20 cellular contexts compared by ENCODE assay signal in the genomic region with DNA sequence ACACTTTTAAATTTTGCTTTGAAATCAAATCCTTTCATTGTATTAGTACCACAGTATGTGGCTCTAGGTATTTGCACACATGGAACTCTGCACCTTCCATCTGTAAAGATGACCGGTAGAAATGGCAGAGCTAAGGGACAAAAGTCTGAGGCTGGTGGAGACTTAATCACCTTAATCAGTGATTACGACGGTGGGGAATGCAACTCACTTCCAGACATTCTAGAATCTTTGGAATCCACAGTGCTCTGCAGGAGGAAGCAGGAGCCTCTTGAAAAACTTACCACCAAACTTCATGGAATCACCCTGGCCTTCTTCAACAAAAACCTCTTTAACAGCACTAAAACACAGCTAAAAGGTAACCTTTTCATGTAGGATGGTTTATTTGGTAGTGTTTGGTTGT. TPM values are rescaled to one million over a fixed set of nuclear protein-coding genes. Genes with fewer than 3 reads are reported as not detected.
DNase-seq lines count a peak whose midpoint lies in the region; TF ChIP-seq lines count a peak whose summit lies in the region.
"Had no signal": no experiment of that assay in that cellular context is flagged by ENCODE, and none has a peak within 500 bp of the region (broad histone marks: within the 10 kb centered on the region; RNA-seq: fewer than 3 reads in every experiment).

No MANE protein-coding gene starts in this region.

- H3K27me3 ChIP-seq in ascending aorta (no peaks in the 10 kb centered on the region), smooth muscle cell (ENCODE audit: low read depth) (no peaks in the 10 kb centered on the region), brain microvascular endothelial cell (replicated peaks) (no peaks in the 10 kb centered on the region)
- H3K27me3 ChIP-seq: upper lobe of left lung had no signal

- peaks cover 8% of the 10 kb centered on the region for H3F3A ChIP-seq in smooth muscle cell (ENCODE audit: low read depth)

- no peak overlapping the region for H2AFZ ChIP-seq in smooth muscle cell (ENCODE audit: low read depth)

- WGBS in smooth muscle cell (ENCODE audit: low lambda C conversion rate), result 4% methylated on average over 3 of the region's 3 CpGs

- intact Hi-C loops in ascending aorta (cut with DNase I), result loop anchor here (10.0 kb wide), 2 partner anchors 391 to 791 kb away; no protein-coding TSS in a partner anchor

- H3K4me1 ChIP-seq in ascending aorta (peaks cover 0 to 12% of the 10 kb centered on the region in 2 donors), smooth muscle cell (ENCODE audit: low read depth) (peaks cover 31% of the 10 kb centered on the region)

- H3K9me3 ChIP-seq in ascending aorta (no peaks in the 10 kb centered on the region), smooth muscle cell (replicated peaks; ENCODE audit: low read depth) (no peaks in the 10 kb centered on the region)
- H3K9me3 ChIP-seq: mucosa of descending colon, SK-N-SH, upper lobe of left lung had no signal

- H3K4me3 ChIP-seq in ascending aorta (no peak overlapping the region), smooth muscle cell (no peak overlapping the region), brain microvascular endothelial cell (ENCODE audit: low read depth, low read length) (no peak overlapping the region)
- H3K4me3 ChIP-seq: mucosa of descending colon, upper lobe of left lung had no signal

- in situ Hi-C loops in brain microvascular endothelial cell (cut with HindIII; ENCODE audit: low pct_ligation_motif_present, low sequenced_read_pairs), result loop anchor here (10.0 kb wide), 1 partner anchor 391 kb away; no protein-coding TSS in a partner anchor

- H3K36me3 ChIP-seq in ascending aorta, result no peaks in the 10 kb centered on the region
- no peaks in the 10 kb centered on the region for H3K36me3 ChIP-seq in smooth muscle cell (ENCODE audit: low read depth)
- no peaks in the 10 kb centered on the region for H3K36me3 ChIP-seq in brain microvascular endothelial cell (replicated peaks)
- H3K36me3 ChIP-seq: upper lobe of left lung had no signal

- peaks cover 1% of the 10 kb centered on the region for H3K79me2 ChIP-seq in smooth muscle cell (ENCODE audit: low read depth)

- DNase-seq in ELF-1 (ENCODE audit: low read depth, low spot score), result peak; percentile 65
- no peak for DNase-seq in ascending aorta (ENCODE audit: low spot score in 2 of 2)
- DNase-seq in islet precursor cell, result peak; percentile 87
- DNase-seq in smooth muscle cell (lab: John Stamatoyannopoulos, UW; ENCODE audit: unreplicated experiment), result no peak
- no peak for DNase-seq in hippocampal formation (lab: John Stamatoyannopoulos, UW)
- DNase-seq in brain microvascular endothelial cell, result no peak
- DNase-seq in NCI-H510A (lab: John Stamatoyannopoulos, UW), result no peak
- DNase-seq: activated CD4-positive, alpha-beta T cell treated with anti-CD3 and anti-CD28 coated beads, Interleukin-2, amount 50 U/mL, for 48 hours; activated CD8-positive, alpha-beta memory T cell treated with anti-CD3 and anti-CD28 coated beads, Interleukin-2, amount 50 U/mL, for 4 hours; CD4-positive, alpha-beta T cell; H7; mucosa of descending colon; NCI-H1048; NCI-H2029 treated with DMSO at 0.1 percent for 48 hours; NCI-H345; OCI-M1; SK-N-SH; stimulated activated CD4-positive, alpha-beta T cell treated with anti-CD3 and anti-CD28 coated beads, Interleukin-4, amount 100 ng/mL, for 1 hour; upper lobe of left lung had no signal

- TF ChIP-seq CTCF in ascending aorta (IDR thresholded peaks at IDR 0.05) (no peak), smooth muscle cell (IDR thresholded peaks at IDR 0.05; ENCODE audit: borderline replicate concordance, insufficient read depth, poor library complexity, severe bottlenecking) (no peak), brain microvascular endothelial cell (IDR thresholded peaks at IDR 0.05; ENCODE audit: low read depth, low read length, missing control alignments) (no peak)

- no peaks in the 10 kb centered on the region for H4K20me1 ChIP-seq in smooth muscle cell (ENCODE audit: low read depth)

- H3K9ac ChIP-seq in smooth muscle cell (ENCODE audit: low read depth), result peak overlapping the region; percentile 12
- H3K9ac ChIP-seq: SK-N-SH had no signal

- H3K27ac ChIP-seq in ascending aorta, result peak overlapping the region; percentile 99
- H3K27ac ChIP-seq in smooth muscle cell (ENCODE audit: low read depth), result peak overlapping the region; percentile 93
- no peak overlapping the region for H3K27ac ChIP-seq in brain microvascular endothelial cell
- H3K27ac ChIP-seq: upper lobe of left lung had no signal

- H3K4me2 ChIP-seq in smooth muscle cell, result peak overlapping the region; percentile 87
- H3K4me2 ChIP-seq: SK-N-SH had no signal

RNA-seq across cellular contexts. Expression of a gene that starts 3.9 kb away (rescaled TPM):
- 46.0 TPM for total RNA-seq in ascending aorta
- total RNA-seq in smooth muscle cell, result 91.4 and 107 TPM in 2 replicates
- 75.7 and 92.4 TPM in 2 replicates for polyA plus RNA-seq in smooth muscle cell
- total RNA-seq: natural killer cell treated with Interleukin-12 subunit alpha and Interleukin-12 subunit beta and Interleukin-15 and Interleukin-18, amount 100 ng/mL, for 72 hours had no signal

Comparison
In these comparisons a context has a peak if more than half of its experiments do, and no peak if none do; other contexts are left out.
1. DNase-seq: peak in ELF-1 (single experiment) and islet precursor cell (single experiment); none in ascending aorta (0 of 2), smooth muscle cell (single experiment), hippocampal formation (0 of 2), brain microvascular endothelial cell (single experiment) and NCI-H510A (single experiment).